13 cellular contexts compared by ENCODE assay signal in the genomic region with DNA sequence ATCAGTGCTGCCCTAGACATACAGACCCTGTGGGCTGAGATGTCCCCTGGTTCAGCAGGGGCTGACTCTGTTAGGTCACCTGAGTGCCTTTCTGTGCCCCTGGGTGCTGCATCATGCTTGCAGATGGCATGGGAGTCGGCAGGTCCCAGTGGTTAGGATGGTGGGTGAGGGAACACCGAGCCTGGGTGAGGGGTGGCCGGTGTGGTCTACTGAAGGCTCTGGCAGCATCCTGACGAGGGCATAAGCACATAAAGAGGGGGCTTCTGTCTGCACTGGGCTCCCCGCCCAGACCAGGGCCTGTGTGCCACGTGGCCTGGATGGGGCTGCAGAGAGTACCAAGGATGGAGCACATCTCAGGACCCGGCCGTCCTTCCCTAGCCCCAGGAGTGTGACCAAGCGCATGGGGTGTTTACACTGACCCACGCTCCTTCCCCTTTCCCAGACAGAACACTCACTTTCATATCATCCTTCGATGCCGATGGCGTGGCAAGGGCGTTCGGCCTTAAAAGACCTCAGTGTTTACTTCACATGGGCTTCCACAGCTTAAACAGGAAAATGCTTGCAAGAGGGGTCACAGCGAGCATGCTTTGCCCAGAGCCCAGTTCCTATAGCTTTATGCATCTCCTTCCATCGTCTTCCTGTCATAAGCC.
DNase-seq lines count a peak whose midpoint lies in the region; ATAC-seq and TF ChIP-seq lines count a peak whose summit lies in the region.
"Had no signal": no experiment of that assay in that cellular context is flagged by ENCODE, and none has a peak within 500 bp of the region (broad histone marks: within the 10 kb centered on the region; RNA-seq: fewer than 3 reads in every experiment).

No MANE protein-coding gene starts in this region.

- H3K4ac ChIP-seq in trophoblast cell (ENCODE audit: low read depth, low read length): no peak overlapping the region

- H4K8ac ChIP-seq in trophoblast cell (ENCODE audit: low read depth, low read length): no peak overlapping the region

- intact Hi-C loops in esophagus squamous epithelium (cut with DNase I) (no loop called here), ovary (cut with DNase I) (loop anchor here in 1 of 4 donors (5.0 kb wide), 1 partner anchor 32 kb away; no protein-coding TSS in a partner anchor)

- H4K91ac ChIP-seq in trophoblast cell (ENCODE audit: low read depth, low read length): no peak overlapping the region

- no peak for TF ChIP-seq EP300 in ovary (IDR thresholded peaks at IDR 0.05)

- H3K18ac ChIP-seq in trophoblast cell (ENCODE audit: low read length): peak overlapping the region; percentile 9

- POLR2A ChIA-PET in AG04450 (lab: Yijun Ruan, JAX) (interaction anchor here (0.7 to 1.4 kb wide), 5 partner anchors 10 to 30 kb away, joined by 3 to 4 read pairs (median 3); no protein-coding TSS in a partner anchor), T-cell (lab: Charles Lee) (interaction anchor here in 1 of 2 donors (0.6 kb wide), 1 partner anchor 127 kb away, joined by 3 read pairs; no protein-coding TSS in a partner anchor)

- H3K9ac ChIP-seq in trophoblast cell (ENCODE audit: low read length): no peak overlapping the region

- peak overlapping the region; percentile 19 for H2BK12ac ChIP-seq in trophoblast cell (ENCODE audit: low read length)

- H3K4me3 ChIP-seq in AG04450 (ENCODE audit: low read depth, low read length) (no peak overlapping the region), esophagus squamous epithelium (no peak overlapping the region), trophoblast cell (ENCODE audit: low read depth, low read length) (no peak overlapping the region), ovary (no peak overlapping the region)
- H3K4me3 ChIP-seq: HAP-1 had no signal

- H2BK120ac ChIP-seq in trophoblast cell (ENCODE audit: insufficient read depth, low read length, poor library complexity): no peak overlapping the region

- no peak for TF ChIP-seq POLR2A in esophagus squamous epithelium (IDR thresholded peaks at IDR 0.05)
- no peak for TF ChIP-seq POLR2A in ovary (IDR thresholded peaks at IDR 0.05)

- H3K9me3 ChIP-seq in AG04450 (ENCODE audit: control insufficient read depth, insufficient read depth, low read length): no peaks in the 10 kb centered on the region
- H3K9me3 ChIP-seq in KOPT-K1 (ENCODE audit: insufficient read depth, low read length, poor library complexity, severe bottlenecking): no peaks in the 10 kb centered on the region
- no peaks in the 10 kb centered on the region for H3K9me3 ChIP-seq in esophagus squamous epithelium
- peaks cover 4% of the 10 kb centered on the region for H3K9me3 ChIP-seq in trophoblast cell (ENCODE audit: insufficient read depth, low read depth, low read length)
- H3K9me3 ChIP-seq in ovary: no peaks in the 10 kb centered on the region
- H3K9me3 ChIP-seq: HAP-1 had no signal

- no peak overlapping the region for H3K4me2 ChIP-seq in trophoblast cell (ENCODE audit: low read length)

- no peaks in the 10 kb centered on the region for H3K9me3 Mint-ChIP-seq in T-cell
- H3K9me3 Mint-ChIP-seq: activated CD4-positive, alpha-beta T cell treated with anti-CD3 and anti-CD28 coated beads, Interleukin-2, amount 10 ng/mL, durations not matched to agents 24 days and 14 days had no signal

- WGBS in esophagus squamous epithelium, 2 donors: 80 to 85% methylated on average over 6 to 16 of the region's 17 CpGs
- no CpG with 5 or more reads among the region's 17 CpGs for WGBS in trophoblast cell (ENCODE audit: extremely low coverage, insufficient coverage, insufficient read length)
- WGBS in ovary, 3 donors: 84 to 93% (median 88%) methylated on average over 17 of the region's 17 CpGs

- no peak overlapping the region for H3K23ac ChIP-seq in trophoblast cell (ENCODE audit: low read length)

- peak overlapping the region; percentile 70 for H2AK5ac ChIP-seq in trophoblast cell (ENCODE audit: low read length)

- peaks cover 8% of the 10 kb centered on the region for H3K79me2 ChIP-seq in trophoblast cell (ENCODE audit: control insufficient read depth, insufficient read depth, low read length, poor library complexity)

- H3K4me1 ChIP-seq in esophagus squamous epithelium (peaks cover 26 to 74% (median 48%) of the 10 kb centered on the region in 3 donors), trophoblast cell (ENCODE audit: control insufficient read depth in 1 of 2, insufficient read depth in 2 of 2, low read length in 2 of 2) (peaks cover 37 to 44% of the 10 kb centered on the region in 2 experiments), ovary (ENCODE audit: insufficient read depth) (peaks cover 26% of the 10 kb centered on the region)

- H4K12ac ChIP-seq in trophoblast cell (ENCODE audit: low read depth, low read length): no peak overlapping the region

- CTCF ChIA-PET in AG04450 (lab: Charles Lee) (no interaction called here), T-cell (lab: Charles Lee) (interaction anchor here in 1 of 2 donors (0.5 kb wide), 1 partner anchor 450 kb away, joined by 3 read pairs; no protein-coding TSS in a partner anchor)

- H3K14ac ChIP-seq in trophoblast cell (ENCODE audit: low read length): peak overlapping the region; percentile 6

- H3K27me3 Mint-ChIP-seq in T-cell: no peaks in the 10 kb centered on the region
- H3K27me3 Mint-ChIP-seq: activated CD4-positive, alpha-beta T cell treated with anti-CD3 and anti-CD28 coated beads, Interleukin-2, amount 10 ng/mL, durations not matched to agents 24 days and 14 days had no signal

- H3K27ac Mint-ChIP-seq in T-cell: no peak overlapping the region

- H3K79me1 ChIP-seq in trophoblast cell (ENCODE audit: low read length): peaks cover 32% of the 10 kb centered on the region

- no peak overlapping the region for H2AFZ ChIP-seq in trophoblast cell (ENCODE audit: insufficient read depth, low read length, poor library complexity)

- H3K36me3 ChIP-seq in KOPT-K1 (ENCODE audit: insufficient read depth, low read length) (peaks cover 98% of the 10 kb centered on the region), esophagus squamous epithelium (peaks cover 0 to 79% (median 9%) of the 10 kb centered on the region in 3 donors), trophoblast cell (ENCODE audit: control insufficient read depth in 1 of 2, insufficient read depth in 2 of 2, low read length in 2 of 2) (peaks cover 20 to 31% of the 10 kb centered on the region in 2 experiments), ovary (no peaks in the 10 kb centered on the region)
- H3K36me3 ChIP-seq: HAP-1 had no signal

- peaks cover 8 to 20% (median 14%) of the 10 kb centered on the region in 3 donors for H3K4me1 Mint-ChIP-seq in T-cell

- ATAC-seq in T-cell (replicated peaks in 1 of 4): no peak
- ATAC-seq in HG02938 (IDR thresholded peaks at IDR 0.05; ENCODE audit: unreplicated experiment): no peak
- ATAC-seq in HG03571 (IDR thresholded peaks at IDR 0.05; ENCODE audit: unreplicated experiment): no peak

- H3K27me3 ChIP-seq in AG04450 (ENCODE audit: control insufficient read depth, insufficient read depth, low read length) (no peaks in the 10 kb centered on the region), esophagus squamous epithelium (no peaks in the 10 kb centered on the region), trophoblast cell (ENCODE audit: insufficient read depth, low read length) (no peaks in the 10 kb centered on the region), ovary (no peaks in the 10 kb centered on the region)

- H3K27ac ChIP-seq in AG04450 (ENCODE audit: low read depth, low read length) (peak overlapping the region; percentile 90), KOPT-K1 (ENCODE audit: low read depth, low read length, poor library complexity, severe bottlenecking) (peak overlapping the region; percentile 54), esophagus squamous epithelium (peak overlapping the region; percentile 35 to 82 (median 74)), trophoblast cell (ENCODE audit: low read depth, low read length) (no peak overlapping the region), ovary (no peak overlapping the region)

- no peak overlapping the region for H2BK5ac ChIP-seq in trophoblast cell (ENCODE audit: low read depth, low read length, poor library complexity)

- peaks cover 35% of the 10 kb centered on the region for H3K36me3 Mint-ChIP-seq in T-cell

- no peak overlapping the region for H3K4me3 Mint-ChIP-seq in T-cell

- TF ChIP-seq CTCF in AG04450 (IDR thresholded peaks at IDR 0.05; ENCODE audit: low read depth, low read length) (no peak), esophagus squamous epithelium (IDR thresholded peaks at IDR 0.05) (no peak), ovary (IDR thresholded peaks at IDR 0.05) (no peak)

- DNase-seq in AG04450 (ENCODE audit: low read depth, low spot score) (peak; percentile 62), esophagus squamous epithelium (lab: John Stamatoyannopoulos, UW) (no peak), trophoblast cell (no peak), T-cell (no peak), ovary (no peak)
- DNase-seq: activated gamma-delta T cell, AML-193, EL had no signal

Comparison
In these comparisons a context has a peak if more than half of its experiments do, and no peak if none do; other contexts are left out.
1. H3K27ac ChIP-seq: peak in AG04450 (single experiment), KOPT-K1 (single experiment) and esophagus squamous epithelium (4 of 4); none in trophoblast cell (single experiment) and ovary (0 of 2).